In the genomic region with DNA sequence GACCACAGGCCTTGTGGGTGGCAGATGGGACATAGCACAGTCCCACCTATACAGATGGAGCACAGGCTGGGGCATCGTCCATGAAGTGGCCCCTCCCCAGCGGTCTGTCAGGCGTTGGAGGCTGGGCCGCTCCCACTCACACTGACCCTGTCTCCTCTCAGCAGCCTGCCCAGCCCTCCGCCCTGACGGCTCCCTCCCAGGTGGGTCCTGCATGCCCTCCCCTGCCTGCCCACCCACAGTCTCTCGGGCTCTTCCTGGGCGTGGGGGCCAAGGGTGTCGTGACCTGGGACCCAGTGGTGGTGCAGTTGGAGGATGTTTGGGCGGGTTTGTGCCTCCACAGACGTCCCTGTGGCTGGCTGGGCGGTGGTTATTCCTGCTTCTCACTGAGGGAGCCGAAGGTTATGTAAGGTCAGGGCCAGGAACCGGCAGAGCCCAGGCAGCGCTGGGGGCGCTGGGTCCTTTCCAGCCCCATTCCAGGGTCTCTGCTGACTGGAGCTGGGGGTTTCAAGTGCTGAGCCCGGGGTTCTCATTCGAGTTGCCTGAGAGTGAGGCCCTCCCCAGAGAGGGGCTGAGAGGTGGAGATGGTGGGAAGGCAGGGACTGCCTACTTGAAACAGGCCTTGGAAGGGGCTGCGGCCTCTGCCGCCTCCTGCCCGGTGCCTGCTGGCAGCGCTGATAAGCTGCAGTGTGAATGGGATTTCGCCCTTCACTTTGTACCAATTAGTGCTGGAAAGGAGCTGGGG, we compare ENCODE assay signal across 1 cellular context.
TF ChIP-seq lines count a peak whose summit lies in the region.

No MANE protein-coding gene starts in this region.

TF ChIP-seq in K562, 482 proteins besides CTCF, POLR2A, EP300 and RAD21:
- TF ChIP-seq ZBTB7A (IDR thresholded peaks at IDR 0.05; ENCODE audit: borderline replicate concordance, control insufficient read depth, low read depth, low read length) (peak; percentile 43; the same call in 1 of the 2 replicates), MAFF (IDR thresholded peaks at IDR 0.05; ENCODE audit: low read length) (no peak)
TF ChIP-seq in K562: peak in this region for 1.
